In the genomic region with DNA sequence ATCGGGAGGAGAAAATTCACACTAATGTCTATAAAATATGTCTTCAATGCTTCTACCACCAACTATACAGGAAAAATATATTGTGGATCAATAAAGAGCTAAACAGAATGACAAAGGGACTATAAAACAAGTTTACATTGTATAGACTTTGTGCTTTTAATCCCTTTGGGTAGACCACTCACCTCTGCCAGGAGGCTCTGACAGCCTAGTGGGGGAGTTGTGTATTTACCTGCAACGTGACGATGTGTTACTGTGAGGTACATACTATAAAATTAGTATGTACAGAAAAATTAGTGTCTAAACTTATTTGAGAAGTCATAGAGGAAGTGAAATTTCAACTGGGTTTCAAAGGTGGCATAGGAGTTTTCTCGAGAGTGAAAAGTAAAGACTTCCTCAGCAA, we compare ENCODE assay signal across 21 cellular contexts.
"Had no signal": no experiment of that assay in that cellular context is flagged by ENCODE, and none has a peak within 500 bp of the region (broad histone marks: within the 10 kb centered on the region; RNA-seq: fewer than 3 reads in every experiment).

No MANE protein-coding gene starts in this region.

- H3K27me3 Mint-ChIP-seq: memory B cell; naive B cell; stimulated activated memory B cell treated with anti-CD40 and anti-IgM and Interleukin-4, amounts not matched to agents 10 μg/mL and 1 μg/mL and 100 μg/mL, for 72 hours; stimulated activated naive CD8-positive, alpha-beta T cell treated with anti-CD3 and anti-CD28 coated beads, Interleukin-15, Interleukin-2, amounts not matched to agents 100 ng/mL and 50 ng/mL, for 24 hours had no signal

- H3K36me3 Mint-ChIP-seq: immature natural killer cell; memory B cell; naive B cell; stimulated activated memory B cell treated with anti-CD40 and anti-IgM and Interleukin-4, amounts not matched to agents 10 μg/mL and 1 μg/mL and 100 μg/mL, for 72 hours had no signal

- H3K79me2 ChIP-seq: parathyroid adenoma had no signal

- DNase-seq: effector memory CD4-positive, alpha-beta T cell; esophagus squamous epithelium; foreskin fibroblast; immature natural killer cell; kidney; left cardiac atrium; left ventricle myocardium inferior; lower lobe of right lung; naive B cell; occipital lobe; stimulated activated CD4-positive, alpha-beta T cell treated with anti-CD3 and anti-CD28 coated beads, Interleukin-1b, Interleukin-23, amount 100 ng/mL, for 48 hours; stimulated activated CD4-positive, alpha-beta T cell treated with anti-CD3 and anti-CD28 coated beads, Interleukin-4, amount 100 ng/mL, for 24 hours; testis had no signal

- H3K4me1 ChIP-seq: esophagus squamous epithelium, left ventricle myocardium inferior, lower lobe of right lung, parathyroid adenoma, right atrium auricular region, testis, tibial nerve had no signal

- H2AFZ ChIP-seq: parathyroid adenoma had no signal

- ATAC-seq: gastroesophageal sphincter; left cardiac atrium; lower lobe of right lung; stimulated activated memory B cell treated with anti-CD40 and anti-IgM and Interleukin-4, amounts not matched to agents 10 μg/mL and 1 μg/mL and 100 μg/mL, for 72 hours had no signal

- H3K27me3 ChIP-seq: esophagus squamous epithelium, gastroesophageal sphincter, right atrium auricular region, testis, tibial nerve had no signal

- H3K9ac ChIP-seq: parathyroid adenoma had no signal

- H3K4me3 ChIP-seq: esophagus squamous epithelium, gastroesophageal sphincter, left ventricle myocardium inferior, lower lobe of right lung, right atrium auricular region, testis, tibial nerve had no signal

- H3K36me3 ChIP-seq: esophagus squamous epithelium, gastroesophageal sphincter, left ventricle myocardium inferior, lower lobe of right lung, right atrium auricular region, tibial nerve had no signal

- H3K27ac Mint-ChIP-seq: immature natural killer cell; memory B cell; naive B cell; stimulated activated memory B cell treated with anti-CD40 and anti-IgM and Interleukin-4, amounts not matched to agents 10 μg/mL and 1 μg/mL and 100 μg/mL, for 72 hours; stimulated activated naive CD8-positive, alpha-beta T cell treated with anti-CD3 and anti-CD28 coated beads, Interleukin-15, Interleukin-2, amounts not matched to agents 100 ng/mL and 50 ng/mL, for 24 hours had no signal

- H3K27ac ChIP-seq: esophagus squamous epithelium, gastroesophageal sphincter, left ventricle myocardium inferior, lower lobe of right lung, parathyroid adenoma, right atrium auricular region, testis, tibial nerve had no signal

- H3K4me1 Mint-ChIP-seq: immature natural killer cell; memory B cell; naive B cell; stimulated activated memory B cell treated with anti-CD40 and anti-IgM and Interleukin-4, amounts not matched to agents 10 μg/mL and 1 μg/mL and 100 μg/mL, for 72 hours had no signal

- H3K4me3 Mint-ChIP-seq: immature natural killer cell; memory B cell; naive B cell; nephron; stimulated activated memory B cell treated with anti-CD40 and anti-IgM and Interleukin-4, amounts not matched to agents 10 μg/mL and 1 μg/mL and 100 μg/mL, for 72 hours; stimulated activated naive CD8-positive, alpha-beta T cell treated with anti-CD3 and anti-CD28 coated beads, Interleukin-15, Interleukin-2, amounts not matched to agents 100 ng/mL and 50 ng/mL, for 24 hours had no signal

- H3K9me3 ChIP-seq: gastroesophageal sphincter, lower lobe of right lung, right atrium auricular region, testis had no signal
